Comparison of ENCODE assay signal across 8 cellular contexts in genomic region chr5:104412649-104413240, GRCh38.
A peak's percentile ranks its signal among the peaks of the same experiment; 100 is the strongest.
DNase-seq lines count a peak whose midpoint lies in the region; ATAC-seq lines count a peak whose summit lies in the region.

No MANE protein-coding gene starts in this region.

- in situ Hi-C loops in SK-MEL-5 (cut with HindIII; ENCODE audit: low pct_unique_long_range_greater_than_20kb, low sequenced_read_pairs) = no loop called here

- peak; percentile 51 for ATAC-seq in HG03103 (IDR thresholded peaks at IDR 0.05; ENCODE audit: low read depth, unreplicated experiment)

- DNase-seq in NOMO-1 (lab: John Stamatoyannopoulos, UW; ENCODE audit: unreplicated experiment in 2 of 2) (peak; percentile 1 to 4), NOMO-1 treated with DMSO at 0.1 percent for 48 hours (lab: John Stamatoyannopoulos, UW; ENCODE audit: unreplicated experiment) (no peak), SK-MEL-5 (ENCODE audit: low read depth, low spot score) (peak; percentile 58), iPS DF 4.7 (ENCODE audit: extremely low read depth, low spot score) (peak; percentile 38), GF-D8 (lab: John Stamatoyannopoulos, UW) (no peak), dedifferentiated amniotic fluid mesenchymal stem cell (ENCODE audit: extremely low spot score) (no peak)
- DNase-seq in activated effector memory CD4-positive, alpha-beta T cell treated with Interleukin-2 at 50 U/mL for 16 hours = no peak

Comparison
In these comparisons a context has a peak if more than half of its experiments do, and no peak if none do; other contexts are left out.
1. DNase-seq: peak in NOMO-1 (2 of 2), SK-MEL-5 (single experiment) and iPS DF 4.7 (single experiment); none in NOMO-1 treated with DMSO at 0.1 percent for 48 hours (single experiment), GF-D8 (single experiment), activated effector memory CD4-positive, alpha-beta T cell treated with Interleukin-2 at 50 U/mL for 16 hours (single experiment) and dedifferentiated amniotic fluid mesenchymal stem cell (single experiment).